In the genomic region with DNA sequence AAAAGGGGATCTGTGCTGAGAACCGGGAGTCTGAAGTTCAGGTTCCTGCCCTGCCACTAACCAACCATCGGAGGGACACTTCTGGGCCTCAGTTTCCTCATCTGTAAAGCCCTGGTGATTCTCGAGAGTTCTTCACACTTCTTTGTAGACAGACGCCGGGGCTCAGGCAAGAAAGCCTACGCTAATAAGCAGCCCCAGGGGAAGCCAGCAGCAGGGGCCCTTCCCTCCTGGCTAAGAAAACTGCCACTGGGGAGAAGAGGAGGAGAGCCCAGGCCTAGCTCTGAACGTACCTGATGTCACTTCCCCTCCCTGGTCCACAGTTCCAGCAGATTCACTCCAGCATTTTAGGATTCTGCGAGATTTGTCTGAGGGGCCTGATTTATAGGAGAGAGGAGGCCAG, we compare ENCODE assay signal across 29 cellular contexts.
"Had no signal": no experiment of that assay in that cellular context is flagged by ENCODE, and none has a peak within 500 bp of the region (broad histone marks: within the 10 kb centered on the region; RNA-seq: fewer than 3 reads in every experiment).

No MANE protein-coding gene starts in this region.

- H3K4me3 ChIP-seq: adrenal gland, ascending aorta, pancreas, prostate gland, skin epidermis, testis, transverse colon had no signal

- H3K27ac ChIP-seq: ascending aorta, brain microvascular endothelial cell, pancreas, prostate gland, skin epidermis, testis, transverse colon, WERI-Rb-1 had no signal

- H3K36me3 ChIP-seq: adrenal gland, ascending aorta, brain microvascular endothelial cell, pancreas, prostate gland, transverse colon, WERI-Rb-1 had no signal

- H3K36me3 Mint-ChIP-seq: activated naive CD8-positive, alpha-beta T cell; naive thymus-derived CD4-positive, alpha-beta T cell had no signal

- DNase-seq: activated CD4-positive, alpha-beta T cell treated with anti-CD3 and anti-CD28 coated beads for 48 hours; activated CD4-positive, alpha-beta T cell treated with anti-CD3 and anti-CD28 coated beads, Interleukin-2, amount 50 U/mL, for 48 hours; activated naive CD4-positive, alpha-beta T cell; activated T-cell treated with anti-CD3 and anti-CD28 coated beads, Interleukin-2, amount 50 U/mL, for 48 hours; brain microvascular endothelial cell; dermis blood vessel endothelial cell; effector memory CD4-positive, alpha-beta T cell; erythroblast; hippocampal formation; left cardiac atrium; mammary epithelial cell; midbrain; naive thymus-derived CD4-positive, alpha-beta T cell; pancreas; retina; stimulated activated CD4-positive, alpha-beta T cell treated with anti-CD3 and anti-CD28 coated beads, Interleukin-12 subunit alpha, Interleukin-12 subunit beta, amount 100 ng/mL, for 4 hours; stimulated activated CD4-positive, alpha-beta T cell treated with anti-CD3 and anti-CD28 coated beads, Interleukin-4, amount 100 ng/mL, for 1 hour; stimulated activated naive CD8-positive, alpha-beta T cell treated with anti-CD3 and anti-CD28 coated beads, Interleukin-15, Interleukin-2, amounts not matched to agents 100 U/mL and 50 U/mL, for 24 hours; testis; transverse colon; WERI-Rb-1 had no signal

- ATAC-seq: activated CD4-positive, CD25-positive, alpha-beta regulatory T cell treated with anti-CD3 and anti-CD28 coated beads, Interleukin-2, amount 50 U/mL, for 24 hours; left cardiac atrium; naive thymus-derived CD4-positive, alpha-beta T cell; pancreas; sciatic nerve; stimulated activated naive CD8-positive, alpha-beta T cell treated with anti-CD3 and anti-CD28 coated beads, Interleukin-15, Interleukin-2, amounts not matched to agents 100 U/mL and 50 U/mL, for 24 hours had no signal

- H3K27ac Mint-ChIP-seq: activated naive CD8-positive, alpha-beta T cell; naive thymus-derived CD4-positive, alpha-beta T cell had no signal

- H3K4me1 Mint-ChIP-seq: neural crest cell had no signal

- H3K4me3 Mint-ChIP-seq: activated naive CD8-positive, alpha-beta T cell; naive thymus-derived CD4-positive, alpha-beta T cell; neural crest cell had no signal

- H3K9me3 Mint-ChIP-seq: neural crest cell had no signal

- H3K27me3 ChIP-seq: adrenal gland, ascending aorta, brain microvascular endothelial cell, pancreas, testis had no signal

- H3K9me3 ChIP-seq: adrenal gland, ascending aorta, pancreas, prostate gland, testis, transverse colon had no signal

- H3K4me1 ChIP-seq: adrenal gland, ascending aorta, pancreas, prostate gland, testis, transverse colon had no signal
